In the genomic region with DNA sequence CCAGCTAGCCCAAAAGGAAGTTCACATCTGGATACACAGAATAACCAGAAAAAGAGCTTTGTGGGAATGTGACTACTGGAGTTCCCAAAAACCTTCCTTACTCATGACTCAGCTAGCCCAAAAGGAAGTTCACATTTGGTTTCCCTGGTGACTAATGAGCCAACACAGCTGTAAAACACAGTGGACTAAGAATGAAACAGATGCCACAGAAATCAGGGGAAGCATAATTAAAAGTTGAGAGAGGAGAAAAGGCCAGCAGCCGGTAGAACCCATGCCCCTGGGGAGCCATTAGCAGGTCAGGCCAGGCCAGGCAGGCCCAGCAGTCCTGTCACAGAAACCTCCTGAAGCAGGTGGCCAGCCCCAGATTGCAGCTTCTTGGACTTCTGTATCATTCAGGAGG, we compare ENCODE assay signal across 9 cellular contexts.
DNase-seq lines count a peak whose midpoint lies in the region; ATAC-seq, FAIRE-seq and TF ChIP-seq lines count a peak whose summit lies in the region.
"Had no signal": no experiment of that assay in that cellular context is flagged by ENCODE, and none has a peak within 500 bp of the region (broad histone marks: within the 10 kb centered on the region; RNA-seq: fewer than 3 reads in every experiment).

No MANE protein-coding gene starts in this region.

- H3K4me2 ChIP-seq in keratinocyte (ENCODE audit: control insufficient read depth, extremely low read depth, insufficient read depth, low read depth, low read length) (peak overlapping the region; percentile 83), GM23338 (no peak overlapping the region)

- H3K9me3 ChIP-seq in MG63 (no peaks in the 10 kb centered on the region), keratinocyte (ENCODE audit: control insufficient read depth, low read depth, low read length) (no peaks in the 10 kb centered on the region)

- peak; percentile 90 for FAIRE-seq in keratinocyte (lab: Jason Lieb, UNC)
- FAIRE-seq: GM18507 had no signal

- no peak for TF ChIP-seq CTCF in astrocyte of the cerebellum (IDR thresholded peaks at IDR 0.05; ENCODE audit: low read depth, low read length, missing control alignments)
- TF ChIP-seq CTCF in keratinocyte (optimal IDR thresholded peaks at IDR 0.05 in 1 of 3, IDR thresholded peaks at IDR 0.05 in 1 of 3, conservative IDR thresholded peaks at IDR 0.05 in 1 of 3; ENCODE audit: extremely low read depth in 1 of 3, insufficient read depth in 2 of 3, low read length in 3 of 3): no peak
- TF ChIP-seq CTCF in GM23338 (conservative IDR thresholded peaks at IDR 0.05; ENCODE audit: low read depth in 2 of 2): no peak

- no peaks in the 10 kb centered on the region for H4K20me1 ChIP-seq in keratinocyte (ENCODE audit: control insufficient read depth, extremely low read depth, insufficient read depth, low read length)
- H4K20me1 ChIP-seq in GM23338 (replicated peaks; ENCODE audit: insufficient read depth): peaks cover 2% of the 10 kb centered on the region; the same call in 1 of the 2 replicates

- H3K27ac Mint-ChIP-seq in GM23338: no peak overlapping the region

- H3F3A ChIP-seq in GM23338 (replicated peaks; ENCODE audit: low read depth): no peaks in the 10 kb centered on the region

- peaks cover 78% of the 10 kb centered on the region for H3K36me3 ChIP-seq in MG63
- H3K36me3 ChIP-seq in keratinocyte (ENCODE audit: control insufficient read depth in 2 of 2, extremely low read depth in 1 of 2, insufficient read depth in 2 of 2, low read length in 2 of 2): peaks cover 14 to 22% of the 10 kb centered on the region in 2 experiments
- peaks cover 8% of the 10 kb centered on the region; the same call in 1 of the 2 replicates for H3K36me3 ChIP-seq in GM23338 (ENCODE audit: insufficient read depth)

- peaks cover 2% of the 10 kb centered on the region for H3K9me1 ChIP-seq in keratinocyte (ENCODE audit: control insufficient read depth, extremely low read depth, insufficient read depth, low read length)

- H3K27me3 ChIP-seq in MG63: no peaks in the 10 kb centered on the region
- no peaks in the 10 kb centered on the region for H3K27me3 ChIP-seq in keratinocyte (ENCODE audit: control insufficient read depth, extremely low read depth, insufficient read depth, low read length)
- no peaks in the 10 kb centered on the region for H3K27me3 ChIP-seq in GM23338 (ENCODE audit: insufficient read depth)

- DNase-seq in AG08396 (ENCODE audit: low spot score) (peak; percentile 76), MG63 (peak; percentile 44), astrocyte of the cerebellum (ENCODE audit: low read depth) (peak; percentile 91), keratinocyte (ENCODE audit: low read depth, low spot score) (peak; percentile 13), stromal cell of bone marrow (ENCODE audit: low read depth) (peak; percentile 96), GM23338 (ENCODE audit: low spot score) (no peak), posterior cingulate gyrus (no peak)

- H3K4me3 Mint-ChIP-seq in GM23338: no peak overlapping the region

- dilution Hi-C loops in keratinocyte (cut with MboI; ENCODE audit: extremely low pct_ligation_motif_present, low sequenced_read_pairs): no loop called here

- peaks cover 2% of the 10 kb centered on the region for H3K27me3 Mint-ChIP-seq in GM23338 (ENCODE audit: insufficient read depth, low read depth, poor library complexity)

- H3K9me2 ChIP-seq in GM23338 (ENCODE audit: insufficient read depth): no peaks in the 10 kb centered on the region

- peaks cover 20% of the 10 kb centered on the region for H3K4me1 Mint-ChIP-seq in GM23338

- H3K9me3 Mint-ChIP-seq in GM23338: no peaks in the 10 kb centered on the region; the same call in 2 of the 3 replicates

- intact Hi-C loops in posterior cingulate gyrus (cut with DNase I): no loop called here

- H2AFZ ChIP-seq in keratinocyte (ENCODE audit: control insufficient read depth, low read length): no peak overlapping the region
- H2AFZ ChIP-seq in GM23338: no peak overlapping the region

- peaks cover 26% of the 10 kb centered on the region for H3K36me3 Mint-ChIP-seq in GM23338 (ENCODE audit: low read depth)

- peak overlapping the region; percentile 65 for H3K9ac ChIP-seq in keratinocyte (ENCODE audit: control insufficient read depth, extremely low read depth, insufficient read depth, low read length)

- H3K4me1 ChIP-seq in keratinocyte (ENCODE audit: control insufficient read depth, extremely low read depth, insufficient read depth, low read length) (peaks cover 32% of the 10 kb centered on the region), GM23338 (ENCODE audit: insufficient read depth) (peaks cover 5% of the 10 kb centered on the region; the same call in 1 of the 2 replicates)

- peak; percentile 55 for ATAC-seq in GM19452 (IDR thresholded peaks at IDR 0.05; ENCODE audit: unreplicated experiment)
- no peak for ATAC-seq in GM23338

- H3K4me3 ChIP-seq in MG63 (no peak overlapping the region), astrocyte of the cerebellum (ENCODE audit: low read depth, low read length) (no peak overlapping the region), keratinocyte (ENCODE audit: control insufficient read depth in 2 of 3, extremely low read depth in 1 of 3, insufficient read depth in 2 of 3, low read depth in 1 of 3, low read length in 3 of 3) (peak overlapping the region in 2 of 3 experiments; percentile 28 to 36), GM23338 (no peak overlapping the region)

- H3K27ac ChIP-seq in keratinocyte (ENCODE audit: control insufficient read depth, insufficient read depth, low read length) (peak overlapping the region; percentile 81), GM23338 (ENCODE audit: low read depth) (no peak overlapping the region)

- H3K79me2 ChIP-seq in keratinocyte (ENCODE audit: control insufficient read depth, insufficient read depth, low read length) (no peaks in the 10 kb centered on the region), GM23338 (replicated peaks; ENCODE audit: insufficient read depth) (no peaks in the 10 kb centered on the region)

- in situ Hi-C loops in astrocyte of the cerebellum (cut with HindIII; ENCODE audit: low sequenced_read_pairs): no loop called here

TF ChIP-seq in GM23338, 12 proteins besides CTCF, POLR2A, EP300 and RAD21 (continues in another document):
- TF ChIP-seq CREB1 (CRISPR knock-in tag; IDR thresholded peaks at IDR 0.05; ENCODE audit: low read depth): no peak
- no peak for TF ChIP-seq NANOG (IDR thresholded peaks at IDR 0.05; ENCODE audit: borderline replicate concordance)
- no peak for TF ChIP-seq EZH2phosphoT487 (IDR thresholded peaks at IDR 0.05; ENCODE audit: unreplicated experiment)
- TF ChIP-seq, protein P1, sequence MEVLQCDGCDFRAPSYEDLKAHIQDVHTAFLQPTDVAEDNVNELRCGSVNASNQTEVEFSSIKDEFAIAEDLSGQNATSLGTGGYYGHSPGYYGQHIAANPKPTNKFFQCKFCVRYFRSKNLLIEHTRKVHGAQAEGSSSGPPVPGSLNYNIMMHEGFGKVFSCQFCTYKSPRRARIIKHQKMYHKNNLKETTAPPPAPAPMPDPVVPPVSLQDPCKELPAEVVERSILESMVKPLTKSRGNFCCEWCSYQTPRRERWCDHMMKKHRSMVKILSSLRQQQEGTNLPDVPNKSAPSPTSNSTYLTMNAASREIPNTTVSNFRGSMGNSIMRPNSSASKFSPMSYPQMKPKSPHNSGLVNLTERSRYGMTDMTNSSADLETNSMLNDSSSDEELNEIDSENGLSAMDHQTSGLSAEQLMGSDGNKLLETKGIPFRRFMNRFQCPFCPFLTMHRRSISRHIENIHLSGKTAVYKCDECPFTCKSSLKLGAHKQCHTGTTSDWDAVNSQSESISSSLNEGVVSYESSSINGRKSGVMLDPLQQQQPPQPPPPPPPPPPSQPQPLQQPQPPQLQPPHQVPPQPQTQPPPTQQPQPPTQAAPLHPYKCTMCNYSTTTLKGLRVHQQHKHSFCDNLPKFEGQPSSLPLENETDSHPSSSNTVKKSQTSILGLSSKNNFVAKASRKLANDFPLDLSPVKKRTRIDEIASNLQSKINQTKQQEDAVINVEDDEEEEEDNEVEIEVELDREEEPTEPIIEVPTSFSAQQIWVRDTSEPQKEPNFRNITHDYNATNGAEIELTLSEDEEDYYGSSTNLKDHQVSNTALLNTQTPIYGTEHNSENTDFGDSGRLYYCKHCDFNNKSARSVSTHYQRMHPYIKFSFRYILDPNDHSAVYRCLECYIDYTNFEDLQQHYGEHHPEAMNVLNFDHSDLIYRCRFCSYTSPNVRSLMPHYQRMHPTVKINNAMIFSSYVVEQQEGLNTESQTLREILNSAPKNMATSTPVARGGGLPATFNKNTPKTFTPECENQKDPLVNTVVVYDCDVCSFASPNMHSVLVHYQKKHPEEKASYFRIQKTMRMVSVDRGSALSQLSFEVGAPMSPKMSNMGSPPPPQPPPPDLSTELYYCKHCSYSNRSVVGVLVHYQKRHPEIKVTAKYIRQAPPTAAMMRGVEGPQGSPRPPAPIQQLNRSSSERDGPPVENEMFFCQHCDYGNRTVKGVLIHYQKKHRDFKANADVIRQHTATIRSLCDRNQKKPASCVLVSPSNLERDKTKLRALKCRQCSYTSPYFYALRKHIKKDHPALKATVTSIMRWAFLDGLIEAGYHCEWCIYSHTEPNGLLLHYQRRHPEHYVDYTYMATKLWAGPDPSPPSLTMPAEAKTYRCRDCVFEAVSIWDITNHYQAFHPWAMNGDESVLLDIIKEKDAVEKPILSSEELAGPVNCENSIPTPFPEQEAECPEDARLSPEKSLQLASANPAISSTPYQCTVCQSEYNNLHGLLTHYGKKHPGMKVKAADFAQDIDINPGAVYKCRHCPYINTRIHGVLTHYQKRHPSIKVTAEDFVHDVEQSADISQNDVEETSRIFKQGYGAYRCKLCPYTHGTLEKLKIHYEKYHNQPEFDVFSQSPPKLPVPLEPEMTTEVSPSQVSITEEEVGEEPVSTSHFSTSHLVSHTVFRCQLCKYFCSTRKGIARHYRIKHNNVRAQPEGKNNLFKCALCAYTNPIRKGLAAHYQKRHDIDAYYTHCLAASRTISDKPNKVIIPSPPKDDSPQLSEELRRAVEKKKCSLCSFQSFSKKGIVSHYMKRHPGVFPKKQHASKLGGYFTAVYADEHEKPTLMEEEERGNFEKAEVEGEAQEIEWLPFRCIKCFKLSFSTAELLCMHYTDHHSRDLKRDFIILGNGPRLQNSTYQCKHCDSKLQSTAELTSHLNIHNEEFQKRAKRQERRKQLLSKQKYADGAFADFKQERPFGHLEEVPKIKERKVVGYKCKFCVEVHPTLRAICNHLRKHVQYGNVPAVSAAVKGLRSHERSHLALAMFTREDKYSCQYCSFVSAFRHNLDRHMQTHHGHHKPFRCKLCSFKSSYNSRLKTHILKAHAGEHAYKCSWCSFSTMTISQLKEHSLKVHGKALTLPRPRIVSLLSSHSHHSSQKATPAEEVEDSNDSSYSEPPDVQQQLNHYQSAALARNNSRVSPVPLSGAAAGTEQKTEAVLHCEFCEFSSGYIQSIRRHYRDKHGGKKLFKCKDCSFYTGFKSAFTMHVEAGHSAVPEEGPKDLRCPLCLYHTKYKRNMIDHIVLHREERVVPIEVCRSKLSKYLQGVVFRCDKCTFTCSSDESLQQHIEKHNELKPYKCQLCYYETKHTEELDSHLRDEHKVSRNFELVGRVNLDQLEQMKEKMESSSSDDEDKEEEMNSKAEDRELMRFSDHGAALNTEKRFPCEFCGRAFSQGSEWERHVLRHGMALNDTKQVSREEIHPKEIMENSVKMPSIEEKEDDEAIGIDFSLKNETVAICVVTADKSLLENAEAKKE (CRISPR knock-in tag; IDR thresholded peaks at IDR 0.05): no peak
- TF ChIP-seq STAT1 (IDR thresholded peaks at IDR 0.05; ENCODE audit: unreplicated experiment): no peak
- TF ChIP-seq POLR2AphosphoS5 (IDR thresholded peaks at IDR 0.05; ENCODE audit: low read depth): no peak

Comparison
In these comparisons a context has a peak if more than half of its experiments do, and no peak if none do; other contexts are left out.
1. DNase-seq: peak in AG08396 (single experiment), MG63 (single experiment), astrocyte of the cerebellum (single experiment), keratinocyte (single experiment) and stromal cell of bone marrow (single experiment); none in GM23338 (single experiment) and posterior cingulate gyrus (0 of 10).
2. H3K4me3 ChIP-seq: peak in keratinocyte (2 of 3); none in MG63 (single experiment), astrocyte of the cerebellum (single experiment) and GM23338 (single experiment).